In the genomic region with DNA sequence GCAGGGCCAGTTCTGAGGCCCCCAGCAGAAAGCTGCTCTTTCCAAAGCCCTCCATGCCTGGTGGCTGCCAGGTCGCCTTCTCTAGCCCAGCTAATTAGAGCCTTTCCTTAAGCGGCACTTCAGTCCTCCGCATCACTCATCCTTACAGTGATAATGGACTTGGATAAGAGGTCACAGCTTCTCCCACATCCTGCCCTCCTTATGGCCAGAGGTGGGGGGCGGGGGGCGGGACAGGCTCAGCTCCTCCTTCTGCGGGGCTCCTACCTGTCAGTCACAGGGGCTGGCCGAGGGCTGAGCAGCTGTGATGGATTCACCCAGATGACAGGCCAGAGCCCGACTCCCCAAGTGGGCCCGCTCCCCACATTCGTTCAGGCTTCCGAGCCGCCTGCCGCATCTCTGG, we compare ENCODE assay signal across 27 cellular contexts. TPM values are rescaled to one million over a fixed set of nuclear protein-coding genes. Genes with fewer than 3 reads are reported as not detected.
"Had no signal": no experiment of that assay in that cellular context is flagged by ENCODE, and none has a peak within 500 bp of the region (broad histone marks: within the 10 kb centered on the region; RNA-seq: fewer than 3 reads in every experiment).

No MANE protein-coding gene starts in this region.

- H3K4me1 ChIP-seq: ascending aorta, body of pancreas had no signal

- H3K4me3 Mint-ChIP-seq: activated B cell treated with CpG ODN at 0.5 μM for 24 hours; activated CD4-positive, alpha-beta T cell treated with anti-CD3 and anti-CD28 coated beads, Interleukin-2, amount 10 ng/mL, durations not matched to agents 24 days and 14 days; activated CD8-positive, alpha-beta memory T cell treated with anti-CD3 and anti-CD28 coated beads, Interleukin-2, amount 10 ng/mL, durations not matched to agents 7 days and 5 days; activated naive CD8-positive, alpha-beta T cell treated with anti-CD3 and anti-CD28 coated beads, Interleukin-2, amount 50 U/mL, for 24 hours; activated T-cell treated with anti-CD3 and anti-CD28 coated beads, Interleukin-2, amount 50 U/mL, for 4 hours; central memory CD8-positive, alpha-beta T cell; T-helper 17 cell had no signal

- H3K36me3 Mint-ChIP-seq: activated CD8-positive, alpha-beta memory T cell treated with anti-CD3 and anti-CD28 coated beads, Interleukin-2, amount 10 ng/mL, durations not matched to agents 7 days and 5 days had no signal

- H3K9me3 ChIP-seq: ascending aorta, body of pancreas had no signal

- H3K4me1 Mint-ChIP-seq: activated B cell treated with CpG ODN at 0.5 μM for 24 hours; activated naive CD8-positive, alpha-beta T cell treated with anti-CD3 and anti-CD28 coated beads, Interleukin-2, amount 50 U/mL, for 24 hours; T-helper 17 cell had no signal

- DNase-seq: activated B cell treated with CpG ODN at 0.5 μM for 24 hours; activated CD4-positive, alpha-beta T cell treated with anti-CD3 and anti-CD28 coated beads for 1 hour; activated CD4-positive, alpha-beta T cell treated with anti-CD3 and anti-CD28 coated beads, Interleukin-2, amount 10 ng/mL, durations not matched to agents 24 days and 14 days; activated CD4-positive, alpha-beta T cell treated with anti-CD3 and anti-CD28 coated beads, Interleukin-2, amount 50 U/mL, for 48 hours; activated CD8-positive, alpha-beta memory T cell treated with anti-CD3 and anti-CD28 coated beads, Interleukin-2, amount 10 ng/mL, durations not matched to agents 7 days and 5 days; activated effector memory CD4-positive, alpha-beta T cell treated with anti-CD3 and anti-CD28 coated beads, Interleukin-2, amount 50 U/mL, for 16 hours; activated naive CD4-positive, alpha-beta T cell treated with Interleukin-2 at 50 U/mL for 16 hours; activated naive CD8-positive, alpha-beta T cell treated with anti-CD3 and anti-CD28 coated beads, Interleukin-2, amount 50 U/mL, for 24 hours; activated T-cell treated with anti-CD3 and anti-CD28 coated beads, Interleukin-2, amount 50 U/mL, for 4 hours; amniotic stem cell; body of pancreas; Kasumi-1; KBM-7; NCI-H1105 treated with DMSO at 0.1 percent for 48 hours; NCI-H1694; NCI-H2029; NCI-H345; NCI-H510A; NCI-H526 treated with DMSO at 0.1 percent for 48 hours; NCI-H82; SIG-M5; T-helper 17 cell; T-helper 9 cell had no signal

- H3K9me3 Mint-ChIP-seq: activated B cell treated with CpG ODN at 0.5 μM for 24 hours; activated CD4-positive, alpha-beta T cell treated with anti-CD3 and anti-CD28 coated beads, Interleukin-2, amount 10 ng/mL, durations not matched to agents 24 days and 14 days; activated naive CD4-positive, alpha-beta T cell treated with anti-CD3 and anti-CD28 coated beads, Interleukin-2, amount 50 U/mL, for 72 hours; activated naive CD8-positive, alpha-beta T cell treated with anti-CD3 and anti-CD28 coated beads, Interleukin-2, amount 50 U/mL, for 24 hours; activated T-cell treated with anti-CD3 and anti-CD28 coated beads, Interleukin-2, amount 50 U/mL, for 4 hours; central memory CD8-positive, alpha-beta T cell had no signal

- H3K4me3 ChIP-seq: ascending aorta, body of pancreas had no signal

- H3K27ac ChIP-seq: ascending aorta, body of pancreas had no signal

- H3K27me3 Mint-ChIP-seq: activated B cell treated with CpG ODN at 0.5 μM for 24 hours; activated CD4-positive, alpha-beta T cell treated with anti-CD3 and anti-CD28 coated beads, Interleukin-2, amount 10 ng/mL, durations not matched to agents 24 days and 14 days; activated CD8-positive, alpha-beta memory T cell treated with anti-CD3 and anti-CD28 coated beads, Interleukin-2, amount 10 ng/mL, durations not matched to agents 7 days and 5 days; activated naive CD8-positive, alpha-beta T cell treated with anti-CD3 and anti-CD28 coated beads, Interleukin-2, amount 50 U/mL, for 24 hours; central memory CD8-positive, alpha-beta T cell; T-helper 17 cell had no signal

- H3K27ac Mint-ChIP-seq: activated B cell treated with CpG ODN at 0.5 μM for 24 hours; activated CD4-positive, alpha-beta T cell treated with anti-CD3 and anti-CD28 coated beads, Interleukin-2, amount 10 ng/mL, durations not matched to agents 24 days and 14 days; activated CD8-positive, alpha-beta memory T cell treated with anti-CD3 and anti-CD28 coated beads, Interleukin-2, amount 10 ng/mL, durations not matched to agents 7 days and 5 days; activated naive CD4-positive, alpha-beta T cell treated with anti-CD3 and anti-CD28 coated beads, Interleukin-2, amount 50 U/mL, for 72 hours; activated naive CD8-positive, alpha-beta T cell treated with anti-CD3 and anti-CD28 coated beads, Interleukin-2, amount 50 U/mL, for 24 hours; T-helper 17 cell had no signal

- ATAC-seq: activated CD8-positive, alpha-beta memory T cell treated with anti-CD3 and anti-CD28 coated beads, Interleukin-2, amount 10 ng/mL, durations not matched to agents 7 days and 5 days; activated naive CD4-positive, alpha-beta T cell treated with anti-CD3 and anti-CD28 coated beads, Interleukin-2, amount 50 U/mL, for 72 hours; activated naive CD8-positive, alpha-beta T cell treated with anti-CD3 and anti-CD28 coated beads, Interleukin-2, amount 50 U/mL, for 24 hours; activated T-cell treated with anti-CD3 and anti-CD28 coated beads, Interleukin-2, amount 50 U/mL, for 4 hours; body of pancreas; T-helper 17 cell had no signal

- H3K27me3 ChIP-seq: ascending aorta, body of pancreas had no signal

RNA-seq across cellular contexts. Expression of gene GRIN2C, which starts 41.4 kb away (rescaled TPM):
- total RNA-seq: activated B cell treated with CpG ODN at 0.5 μM for 24 hours, ascending aorta, body of pancreas, RPMI7951, T-helper 17 cell had no signal
